Comparison of ENCODE assay signal across 8 cellular contexts in the genomic region with DNA sequence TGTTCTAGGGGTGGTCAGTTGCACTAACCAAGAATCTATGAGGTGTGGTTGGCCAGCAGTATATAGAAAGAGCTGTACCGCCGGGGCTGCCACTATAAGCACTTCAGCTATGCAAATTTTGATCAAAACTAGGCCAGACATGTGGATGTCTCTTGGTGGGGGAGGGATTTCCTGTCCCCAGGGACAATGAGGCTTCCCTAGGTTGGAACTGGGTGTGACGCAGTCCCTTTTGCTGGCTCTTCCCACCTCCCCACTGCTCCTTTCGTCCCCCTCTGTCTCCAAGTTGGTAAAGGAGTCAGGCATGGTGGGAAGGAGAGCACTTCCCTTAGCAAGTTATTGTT. TPM values are rescaled to one million over a fixed set of nuclear protein-coding genes. Genes with fewer than 3 reads are reported as not detected.
A peak's percentile ranks its signal among the peaks of the same experiment; 100 is the strongest.
DNase-seq lines count a peak whose midpoint lies in the region; ATAC-seq, FAIRE-seq and TF ChIP-seq lines count a peak whose summit lies in the region.
"Had no signal": no experiment of that assay in that cellular context is flagged by ENCODE, and none has a peak within 500 bp of the region (broad histone marks: within the 10 kb centered on the region; RNA-seq: fewer than 3 reads in every experiment).

No MANE protein-coding gene starts in this region.

- no peaks in the 10 kb centered on the region for H3K79me2 ChIP-seq in GM12878 (ENCODE audit: control insufficient read depth, insufficient read depth, low read length)

- H3K9ac ChIP-seq in GM12878 (ENCODE audit: control insufficient read depth, insufficient read depth, low read length), result no peak overlapping the region

- SMC1A ChIA-PET in GM12878 (lab: Charles Lee; ENCODE audit: uncharacterized antibody, unreplicated experiment), result interaction anchor here (1.3 kb wide), 1 partner anchor 16 kb away, joined by 6 read pairs; no protein-coding TSS in a partner anchor

- DNase-seq in GM12878 (ENCODE audit: low read depth, low spot score) (no peak), cortex of kidney (lab: John Stamatoyannopoulos, UW) (no peak), T-helper 1 cell (no peak)
- no peak for DNase-seq in stimulated activated naive B cell treated with anti-CD40 and anti-IgM and Interleukin-4, amounts not matched to agents 10 μg/mL and 1 μg/mL and 100 μg/mL, for 72 hours
- DNase-seq: central memory CD4-positive, alpha-beta T cell had no signal

- H3K4me3 Mint-ChIP-seq in stimulated activated naive B cell treated with anti-CD40 and anti-IgM and Interleukin-4, amounts not matched to agents 10 μg/mL and 1 μg/mL and 100 μg/mL, for 72 hours, result peak overlapping the region; percentile 31 to 47

- no peak for TF ChIP-seq EP300 in GM12878 (IDR thresholded peaks at IDR 0.05; ENCODE audit: borderline replicate concordance in 1 of 2, control insufficient read depth in 1 of 2, low read depth in 2 of 2, low read length in 2 of 2)

- intact Hi-C loops in GM12878 (cut with micrococcal nuclease; ENCODE audit: unreplicated experiment), result no loop called here

- FAIRE-seq in GM12878 (lab: Jason Lieb, UNC), result no peak

- H3K36me3 Mint-ChIP-seq in stimulated activated naive B cell treated with anti-CD40 and anti-IgM and Interleukin-4, amounts not matched to agents 10 μg/mL and 1 μg/mL and 100 μg/mL, for 72 hours, result peaks cover 7 to 24% of the 10 kb centered on the region in 2 donors

- no peaks in the 10 kb centered on the region for H3K9me3 ChIP-seq in GM12878 (replicated peaks; ENCODE audit: control insufficient read depth, insufficient read depth, low read length)

- 36% methylated on average over 4 of the region's 4 CpGs for WGBS in GM12878 (ENCODE audit: insufficient coverage, insufficient replicate concordance, low lambda C conversion rate, missing lambda C conversion rate)

- no peaks in the 10 kb centered on the region for H3K27me3 Mint-ChIP-seq in stimulated activated naive B cell treated with anti-CD40 and anti-IgM and Interleukin-4, amounts not matched to agents 10 μg/mL and 1 μg/mL and 100 μg/mL, for 72 hours

- no peak for TF ChIP-seq CTCF in GM12878 (IDR thresholded peaks at IDR 0.05 in 2 of 3, conservative IDR thresholded peaks at IDR 0.05 in 1 of 3; ENCODE audit: control insufficient read depth in 2 of 3, extremely low read depth in 1 of 3, insufficient read depth in 1 of 3, low read depth in 3 of 3, low read length in 3 of 3)

- ATAC-seq in GM19463 (IDR thresholded peaks at IDR 0.05; ENCODE audit: unreplicated experiment) (peak; percentile 63), HG03354 (IDR thresholded peaks at IDR 0.05; ENCODE audit: poor library complexity, severe bottlenecking, unreplicated experiment) (peak; percentile 59), GM12878 (peak; percentile 34; the same call in 2 of the 3 replicates), GM18873 (IDR thresholded peaks at IDR 0.05; ENCODE audit: low FRiP score, unreplicated experiment) (no peak)
- peak; percentile 45 to 55 for ATAC-seq in stimulated activated naive B cell treated with anti-CD40 and anti-IgM and Interleukin-4, amounts not matched to agents 10 μg/mL and 1 μg/mL and 100 μg/mL, for 72 hours (replicated peaks)

- peaks cover 28 to 38% of the 10 kb centered on the region in 2 donors for H3K4me1 Mint-ChIP-seq in stimulated activated naive B cell treated with anti-CD40 and anti-IgM and Interleukin-4, amounts not matched to agents 10 μg/mL and 1 μg/mL and 100 μg/mL, for 72 hours

- H4K20me1 ChIP-seq in GM12878 (ENCODE audit: control insufficient read depth, insufficient read depth), result no peaks in the 10 kb centered on the region

- H3K9me3 Mint-ChIP-seq in stimulated activated naive B cell treated with anti-CD40 and anti-IgM and Interleukin-4, amounts not matched to agents 10 μg/mL and 1 μg/mL and 100 μg/mL, for 72 hours, result no peaks in the 10 kb centered on the region

- in situ Hi-C loops in GM12878 (cut with MboI), result no loop called here

- POLR2A ChIA-PET in GM12878 (lab: Charles Lee), result no interaction called here

- no peak overlapping the region for H3K4me3 ChIP-seq in GM12878

- no peak for TF ChIP-seq POLR2A in GM12878 (IDR thresholded peaks at IDR 0.05; ENCODE audit: low read depth, low read length)

- no peak overlapping the region; the same call in 1 of the 2 replicates for H2AFZ ChIP-seq in GM12878 (ENCODE audit: control insufficient read depth, low read depth, low read length)

- no peaks in the 10 kb centered on the region for H3K27me3 ChIP-seq in GM12878 (replicated peaks in 1 of 2; ENCODE audit: control insufficient read depth in 2 of 2, insufficient read depth in 2 of 2, low read length in 1 of 2)

- RAD21 ChIA-PET in GM12878 (lab: Charles Lee; ENCODE audit: unreplicated experiment), result no interaction called here

- H3K4me1 ChIP-seq in GM12878 (ENCODE audit: control insufficient read depth, insufficient read depth, low read length), result peaks cover 5% of the 10 kb centered on the region

- no peak for TF ChIP-seq RAD21 in GM12878 (IDR thresholded peaks at IDR 0.05; ENCODE audit: insufficient read depth, low read depth, low read length)

- peaks cover 1 to 2% of the 10 kb centered on the region in 2 experiments; a peak in 2 of 4 replicates for H3K36me3 ChIP-seq in GM12878 (ENCODE audit: control insufficient read depth in 2 of 2, insufficient read depth in 2 of 2, low read length in 1 of 2)

- no peak overlapping the region for H3K4me2 ChIP-seq in GM12878 (ENCODE audit: control insufficient read depth, insufficient read depth)

- no peak overlapping the region for H3K27ac ChIP-seq in GM12878 (ENCODE audit: control insufficient read depth, insufficient read depth)

- H3K27ac Mint-ChIP-seq in stimulated activated naive B cell treated with anti-CD40 and anti-IgM and Interleukin-4, amounts not matched to agents 10 μg/mL and 1 μg/mL and 100 μg/mL, for 72 hours, result no peak overlapping the region

- BruUV-seq in GM12878 (replicated peaks; lab: Mats Ljungman, UMichigan), result no TSS peak

- CTCF ChIA-PET in GM12878 (lab: Yijun Ruan, JAX), result interaction anchor here (1.6 kb wide), 1 partner anchor 14 kb away, joined by 3 read pairs; a partner anchor contains a TSS

TF ChIP-seq in GM12878, 131 proteins besides CTCF, POLR2A, EP300 and RAD21:
- TF ChIP-seq PML (IDR thresholded peaks at IDR 0.05; ENCODE audit: low read length) (no peak), RB1 (IDR thresholded peaks at IDR 0.05; ENCODE audit: borderline replicate concordance) (no peak), NFXL1 (IDR thresholded peaks at IDR 0.05; ENCODE audit: borderline replicate concordance) (no peak), ATF7 (IDR thresholded peaks at IDR 0.05; ENCODE audit: low read depth) (no peak), NR2C2 (IDR thresholded peaks at IDR 0.05; ENCODE audit: borderline replicate concordance, control insufficient read depth, insufficient read length, low read depth) (no peak), TCF3 (IDR thresholded peaks at IDR 0.05; ENCODE audit: borderline replicate concordance, insufficient read depth, low read depth, low read length) (no peak), TBL1XR1 (IDR thresholded peaks at IDR 0.05; ENCODE audit: low read depth, low read length) (no peak), SPI1 (IDR thresholded peaks at IDR 0.05; ENCODE audit: borderline replicate concordance, insufficient read depth, low read depth, low read length) (no peak), GABPA (IDR thresholded peaks at IDR 0.05; ENCODE audit: low read depth) (no peak), NR2C1 (IDR thresholded peaks at IDR 0.05) (no peak), BCL11A (IDR thresholded peaks at IDR 0.05; ENCODE audit: low read depth, low read length) (no peak), PAX8 (IDR thresholded peaks at IDR 0.05) (no peak)

RNA-seq across cellular contexts. Expression of a gene that starts 13.6 kb away (rescaled TPM):
- total RNA-seq in GM12878 (2013; cell fraction: nucleolus; rRNA removed), result 95.1 and 111 TPM in 2 replicates
- total RNA-seq in GM12878 (2014; rRNA removed) (17.7 and 18.5 TPM in 2 replicates), GM12878 (2014; rRNA removed; fragmentation: Illumina TruSeq; extraction: Trizol) (21.1 and 23.8 TPM in 2 replicates), GM12878 (2021) (15.0 and 17.5 TPM in 2 replicates)
- polyA plus RNA-seq in GM12878 (2011; ENCODE audit: low read depth), result 10.5 TPM
- polyA plus RNA-seq in GM12878 (2011; rRNA removed) (23.4 and 40.8 TPM in 2 replicates), GM12878 (2014; fragmentation: Illumina TruSeq; extraction: Trizol) (18.4 and 20.1 TPM in 2 replicates), GM12878 (2014; fragmentation: Nextera tagmentation; extraction: Ambion mirVana) (10 to 100 TPM; 18.8 to 21.5 TPM), GM12878 (2014; rRNA removed) (10.2 and 17.9 TPM in 2 replicates), GM12878 (2016; fragmentation: Nextera tagmentation; extraction: Ambion mirVana) (10 to 100 TPM; 24.1 to 25.6 TPM)
- 10.6 and 14.2 TPM in 2 replicates for polyA plus RNA-seq in GM12878 (2011; cell fraction: cytosol; rRNA removed)
- polyA plus RNA-seq in GM12878 (2011; cell fraction: nucleus; rRNA removed), result 19.5 and 20.8 TPM in 2 replicates
- 21.3 and 21.5 TPM in 2 replicates for polyA plus RNA-seq in GM12878 (2012)
- polyA minus RNA-seq in GM12878 (2011; rRNA and poly(A)+ RNA removed), result 22.8 and 40.5 TPM in 2 replicates
- 7.4 and 10.2 TPM in 2 replicates for polyA minus RNA-seq in GM12878 (2011; cell fraction: cytosol; rRNA and poly(A)+ RNA removed)
- polyA minus RNA-seq in GM12878 (2011; cell fraction: nucleus; rRNA and poly(A)+ RNA removed), result 18.7 and 20.3 TPM in 2 replicates

RNA-seq across cellular contexts. Expression of a gene that starts 14.3 kb away (rescaled TPM):
- 184 and 188 TPM in 2 replicates for total RNA-seq in GM12878 (2013; cell fraction: nucleolus; rRNA removed)
- 42.9 and 58.5 TPM in 2 replicates for total RNA-seq in GM12878 (2014; rRNA removed)
- total RNA-seq in GM12878 (2014; rRNA removed; fragmentation: Illumina TruSeq; extraction: Trizol), result 65.6 and 67.3 TPM in 2 replicates
- total RNA-seq in GM12878 (2021), result 49.4 and 56.5 TPM in 2 replicates
- 21.5 TPM for polyA plus RNA-seq in GM12878 (2011; ENCODE audit: low read depth)
- 58.9 and 78.3 TPM in 2 replicates for polyA plus RNA-seq in GM12878 (2011; rRNA removed)
- 26.2 and 27.3 TPM in 2 replicates for polyA plus RNA-seq in GM12878 (2011; cell fraction: cytosol; rRNA removed)
- polyA plus RNA-seq in GM12878 (2011; cell fraction: nucleus; rRNA removed), result 51.2 and 55.9 TPM in 2 replicates
- 25.3 and 26.9 TPM in 2 replicates for polyA plus RNA-seq in GM12878 (2012)
- polyA plus RNA-seq in GM12878 (2014; fragmentation: Illumina TruSeq; extraction: Trizol), result 51.3 and 59.7 TPM in 2 replicates
- 10 to 100 TPM; 15.0 to 16.8 TPM for polyA plus RNA-seq in GM12878 (2014; fragmentation: Nextera tagmentation; extraction: Ambion mirVana)
- 24.6 and 37.5 TPM in 2 replicates for polyA plus RNA-seq in GM12878 (2014; rRNA removed)
- 10 to 100 TPM; 27.0 to 34.4 TPM for polyA plus RNA-seq in GM12878 (2016; fragmentation: Nextera tagmentation; extraction: Ambion mirVana)
- 68.3 and 80.1 TPM in 2 replicates for polyA minus RNA-seq in GM12878 (2011; rRNA and poly(A)+ RNA removed)
- polyA minus RNA-seq in GM12878 (2011; cell fraction: cytosol; rRNA and poly(A)+ RNA removed), result 24.4 and 26.5 TPM in 2 replicates
- polyA minus RNA-seq in GM12878 (2011; cell fraction: nucleus; rRNA and poly(A)+ RNA removed), result 92.7 and 137 TPM in 2 replicates
